8 cellular contexts compared by ENCODE assay signal in the genomic region with DNA sequence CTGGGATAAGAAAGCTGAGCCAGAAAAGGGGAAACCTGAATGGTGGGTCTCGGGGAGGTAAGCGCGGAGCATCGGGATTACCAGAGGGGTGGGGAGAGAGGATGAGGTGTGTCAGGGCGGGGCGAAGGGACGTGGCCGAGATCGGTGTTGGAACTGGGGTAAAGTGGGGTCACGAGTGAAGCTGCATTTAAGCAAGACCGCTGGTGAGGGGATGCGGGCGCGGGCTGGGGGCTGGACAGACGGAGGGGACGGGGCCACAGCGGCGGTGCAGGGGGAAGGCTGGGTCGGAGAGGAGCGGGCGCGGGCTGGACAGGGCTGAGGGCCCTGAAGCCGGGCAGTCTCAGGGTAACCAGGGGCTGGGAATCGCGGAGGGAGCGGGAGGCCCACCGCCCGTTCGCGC. TPM values are rescaled to one million over a fixed set of nuclear protein-coding genes. Genes with fewer than 3 reads are reported as not detected.
DNase-seq lines count a peak whose midpoint lies in the region; ATAC-seq, FAIRE-seq and TF ChIP-seq lines count a peak whose summit lies in the region.
"Not testable (repeated sequence)": the region's sequence is repeated elsewhere in the genome, so short reads cannot be mapped to it uniquely, and the experiment has no call there.

No MANE protein-coding gene starts in this region.

- H3K27ac ChIP-seq in CD4-positive, CD25-positive, alpha-beta regulatory T cell (ENCODE audit: insufficient read depth, low read length, poor library complexity, severe bottlenecking) = peak overlapping the region; percentile 68
- H3K27ac ChIP-seq in OCI-LY3 (ENCODE audit: low read length) = not testable (repeated sequence)
- peak overlapping the region; percentile 68 to 90 for H3K27ac ChIP-seq in small intestine (ENCODE audit: low read depth in 1 of 2, low read length in 1 of 2)

- not testable (repeated sequence) for H3K4me1 ChIP-seq in CD4-positive, CD25-positive, alpha-beta regulatory T cell (ENCODE audit: control insufficient read depth, insufficient read depth, low read length, poor library complexity, severe bottlenecking); OCI-LY3 (ENCODE audit: low read length); small intestine (ENCODE audit: control insufficient read depth in 2 of 2, insufficient read depth in 1 of 2, low read depth in 1 of 2, low read length in 1 of 2)

- H3K36me3 ChIP-seq in CD4-positive, CD25-positive, alpha-beta regulatory T cell (ENCODE audit: control insufficient read depth, insufficient read depth, low read length); OCI-LY3 (replicated peaks; ENCODE audit: low read depth, low read length); small intestine (ENCODE audit: control insufficient read depth in 2 of 2, insufficient read depth in 2 of 2, low read length in 2 of 2): not testable (repeated sequence)

- DNase-seq in CD4-positive, CD25-positive, alpha-beta regulatory T cell = peak in 2 of 3 donors; percentile 2 to 39
- DNase-seq in activated naive CD8-positive, alpha-beta T cell treated with anti-CD3 and anti-CD28 coated beads, Interleukin-2, amount 10 ng/mL, durations not matched to agents 7 days and 5 days = not testable (repeated sequence)
- DNase-seq in fibroblast of gingiva (ENCODE audit: low read depth) (peak; percentile 19), lung microvascular endothelial cell (ENCODE audit: low read depth in 2 of 2) (peak; percentile 12 to 15), small intestine (peak; percentile 12)

- POLR2A ChIA-PET in activated naive CD8-positive, alpha-beta T cell treated with anti-CD3 and anti-CD28 coated beads, Interleukin-2, amount 10 ng/mL, durations not matched to agents 7 days and 5 days (lab: Charles Lee) = interaction anchor here (1.4 kb wide), 1 partner anchor 59 kb away, joined by 4 read pairs; no protein-coding TSS in a partner anchor

- not testable (repeated sequence) for H4K20me1 ChIP-seq in OCI-LY3 (ENCODE audit: insufficient read depth, low read length)

- H3K4me2 ChIP-seq in OCI-LY3 (ENCODE audit: low read length) = peak overlapping the region; percentile 75

- peak in 1 of 2 donors; percentile 1 for ATAC-seq in CD4-positive, CD25-positive, alpha-beta regulatory T cell (ENCODE audit: low read depth in 2 of 2)
- ATAC-seq in GM19372 (IDR thresholded peaks at IDR 0.05; ENCODE audit: low read depth, unreplicated experiment) (peak; percentile 38), HG03045 (IDR thresholded peaks at IDR 0.05; ENCODE audit: unreplicated experiment) (peak; percentile 23)
- peak; percentile 9 for ATAC-seq in activated naive CD8-positive, alpha-beta T cell treated with anti-CD3 and anti-CD28 coated beads, Interleukin-2, amount 10 ng/mL, durations not matched to agents 7 days and 5 days (ENCODE audit: low read depth)

- H3K27me3 ChIP-seq in CD4-positive, CD25-positive, alpha-beta regulatory T cell (ENCODE audit: control insufficient read depth, insufficient read depth, low read length); OCI-LY3 (ENCODE audit: low read depth, low read length); small intestine (ENCODE audit: control insufficient read depth in 2 of 2, insufficient read depth in 2 of 2, low read length in 2 of 2): not testable (repeated sequence)

- not testable (repeated sequence) for TF ChIP-seq CTCF in OCI-LY3 (IDR thresholded peaks at IDR 0.05; ENCODE audit: low read depth, low read length)

- H2AFZ ChIP-seq in OCI-LY3 (ENCODE audit: low read depth, low read length) = not testable (repeated sequence)

- H3K9ac ChIP-seq in OCI-LY3 (ENCODE audit: low read length) = peak overlapping the region; percentile 63

- 0 to 1% (median 0%) methylated on average over 11 to 25 of the region's 30 CpGs for WGBS in small intestine, 3 donors

- H3K4me1 Mint-ChIP-seq in CD4-positive, CD25-positive, alpha-beta regulatory T cell = peaks cover 5 to 31% (median 22%) of the 10 kb centered on the region in 4 donors
- peaks cover 18% of the 10 kb centered on the region for H3K4me1 Mint-ChIP-seq in activated naive CD8-positive, alpha-beta T cell treated with anti-CD3 and anti-CD28 coated beads, Interleukin-2, amount 10 ng/mL, durations not matched to agents 7 days and 5 days

- H3K9me3 Mint-ChIP-seq in CD4-positive, CD25-positive, alpha-beta regulatory T cell; activated naive CD8-positive, alpha-beta T cell treated with anti-CD3 and anti-CD28 coated beads, Interleukin-2, amount 10 ng/mL, durations not matched to agents 7 days and 5 days: not testable (repeated sequence)

- not testable (repeated sequence) for H3K79me2 ChIP-seq in OCI-LY3 (ENCODE audit: low read length)

- H3K27me3 Mint-ChIP-seq in CD4-positive, CD25-positive, alpha-beta regulatory T cell; activated naive CD8-positive, alpha-beta T cell treated with anti-CD3 and anti-CD28 coated beads, Interleukin-2, amount 10 ng/mL, durations not matched to agents 7 days and 5 days: not testable (repeated sequence)

- peak overlapping the region; percentile 92 to 96 (median 93) for H3K27ac Mint-ChIP-seq in CD4-positive, CD25-positive, alpha-beta regulatory T cell
- peak overlapping the region; percentile 92 for H3K27ac Mint-ChIP-seq in activated naive CD8-positive, alpha-beta T cell treated with anti-CD3 and anti-CD28 coated beads, Interleukin-2, amount 10 ng/mL, durations not matched to agents 7 days and 5 days

- not testable (repeated sequence) for H3K9me3 ChIP-seq in CD4-positive, CD25-positive, alpha-beta regulatory T cell (ENCODE audit: control insufficient read depth in 2 of 2, low read length in 2 of 2); OCI-LY3 (ENCODE audit: insufficient read depth, low read length); small intestine (ENCODE audit: control insufficient read depth, low read depth)

- not testable (repeated sequence) for FAIRE-seq in small intestine (lab: Jason Lieb, UNC)

- not testable (repeated sequence) for H3K36me3 Mint-ChIP-seq in CD4-positive, CD25-positive, alpha-beta regulatory T cell; activated naive CD8-positive, alpha-beta T cell treated with anti-CD3 and anti-CD28 coated beads, Interleukin-2, amount 10 ng/mL, durations not matched to agents 7 days and 5 days

- H3K4me3 ChIP-seq in CD4-positive, CD25-positive, alpha-beta regulatory T cell (ENCODE audit: low read depth, low read length) = peak overlapping the region; percentile 64
- peak overlapping the region; percentile 85 for H3K4me3 ChIP-seq in OCI-LY3 (ENCODE audit: low read length)
- H3K4me3 ChIP-seq in small intestine (ENCODE audit: low read depth in 1 of 2, low read length in 2 of 2) = peak overlapping the region; percentile 46 to 72

- H3K4me3 Mint-ChIP-seq in CD4-positive, CD25-positive, alpha-beta regulatory T cell = peak overlapping the region; percentile 88 to 95 (median 92)
- H3K4me3 Mint-ChIP-seq in activated naive CD8-positive, alpha-beta T cell treated with anti-CD3 and anti-CD28 coated beads, Interleukin-2, amount 10 ng/mL, durations not matched to agents 7 days and 5 days = peak overlapping the region; percentile 96

RNA-seq across cellular contexts. Expression of a gene that starts 0.3 kb away (rescaled TPM):
- 103 TPM for total RNA-seq in CD4-positive, CD25-positive, alpha-beta regulatory T cell
- 10 to 100 TPM; 11.1 to 19.4 (median 12.0) TPM for polyA plus RNA-seq in CD4-positive, CD25-positive, alpha-beta regulatory T cell
- total RNA-seq in activated naive CD8-positive, alpha-beta T cell treated with anti-CD3 and anti-CD28 coated beads, Interleukin-2, amount 10 ng/mL, durations not matched to agents 7 days and 5 days = 10 to 100 TPM; 61.3 to 63.1 TPM
- 12.0 and 19.6 TPM in 2 replicates for total RNA-seq in lung microvascular endothelial cell
- polyA plus RNA-seq in small intestine = 10 to 100 TPM; 12.2 to 13.9 (median 12.2) TPM

RNA-seq across cellular contexts. Expression of a gene that starts 57.5 kb away (rescaled TPM):
- 78.5 TPM for total RNA-seq in CD4-positive, CD25-positive, alpha-beta regulatory T cell
- polyA plus RNA-seq in CD4-positive, CD25-positive, alpha-beta regulatory T cell = 10 to 100 TPM; 23.9 to 27.7 (median 25.6) TPM
- total RNA-seq in activated naive CD8-positive, alpha-beta T cell treated with anti-CD3 and anti-CD28 coated beads, Interleukin-2, amount 10 ng/mL, durations not matched to agents 7 days and 5 days = 100 to 1,000 TPM in 1 of 2 experiments, 10 to 100 TPM in 1; 99.8 to 114 TPM
- 19.0 and 33.7 TPM in 2 replicates for total RNA-seq in lung microvascular endothelial cell
- 100 to 1,000 TPM in 2 of 3 donors, 10 to 100 TPM in 1; 65.2 to 132 (median 106) TPM for polyA plus RNA-seq in small intestine
